ENCODE assay signal across 11 cellular contexts in the genomic region with DNA sequence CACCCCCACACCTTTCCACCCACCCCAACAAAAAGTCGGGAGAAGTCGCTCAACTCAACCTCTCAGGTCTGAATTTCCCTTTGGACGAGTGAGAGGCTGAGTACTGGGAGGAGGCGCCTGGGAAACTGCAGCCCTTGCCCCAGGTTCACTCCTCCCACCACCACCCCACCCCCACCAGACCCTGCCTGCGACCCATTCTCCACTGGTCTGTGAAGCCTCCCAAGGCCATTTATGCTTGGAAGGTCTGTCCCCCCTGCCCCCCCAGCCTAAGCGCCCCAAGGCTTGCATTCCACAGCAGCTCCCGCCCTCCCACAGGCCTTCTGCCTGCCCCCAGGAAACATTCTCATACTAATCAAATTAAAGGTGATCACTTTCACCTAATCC. TPM values are rescaled to one million over a fixed set of nuclear protein-coding genes. Genes with fewer than 3 reads are reported as not detected.
DNase-seq lines count a peak whose midpoint lies in the region; ATAC-seq lines count a peak whose summit lies in the region.
"Had no signal": no experiment of that assay in that cellular context is flagged by ENCODE, and none has a peak within 500 bp of the region (broad histone marks: within the 10 kb centered on the region; RNA-seq: fewer than 3 reads in every experiment).

No MANE protein-coding gene starts in this region.

- no peaks in the 10 kb centered on the region for H3K27me3 ChIP-seq in thymus (ENCODE audit: control insufficient read depth, insufficient read depth)
- H3K27me3 ChIP-seq: gastroesophageal sphincter had no signal

- POLR2A ChIA-PET in T-cell (lab: Charles Lee) = no interaction called here

- H3K36me3 ChIP-seq in thymus (ENCODE audit: control insufficient read depth, insufficient read depth) = peaks cover 4% of the 10 kb centered on the region
- H3K36me3 ChIP-seq: gastroesophageal sphincter had no signal

- intact Hi-C loops in activated naive CD4-positive, alpha-beta T cell treated with anti-CD3 and anti-CD28 coated beads for 36 hours (cut with micrococcal nuclease) = loop anchor here (5.0 to 10.0 kb wide), 3 partner anchors 252 to 1942 kb away; a partner anchor contains a TSS

- no peak overlapping the region for H3K27ac ChIP-seq in thymus (ENCODE audit: low read depth)

- H3K36me3 Mint-ChIP-seq in activated naive CD4-positive, alpha-beta T cell treated with anti-CD3 and anti-CD28 coated beads for 36 hours (ENCODE audit: low read depth) = peaks cover 3% of the 10 kb centered on the region
- H3K36me3 Mint-ChIP-seq in T-cell (peaks cover 5% of the 10 kb centered on the region), immature natural killer cell (peaks cover 3 to 9% (median 5%) of the 10 kb centered on the region in 3 donors)

- DNase-seq in activated naive CD4-positive, alpha-beta T cell treated with anti-CD3 and anti-CD28 coated beads for 36 hours = no peak
- DNase-seq in activated naive CD4-positive, alpha-beta T cell treated with Interleukin-2 at 50 U/mL for 16 hours = no peak
- no peak for DNase-seq in T-cell
- DNase-seq in immature natural killer cell = no peak
- DNase-seq in HuH-7 (ENCODE audit: low spot score) = no peak
- no peak for DNase-seq in GDM1 (lab: John Stamatoyannopoulos, UW)
- DNase-seq: NCI-H748 treated with DMSO at 0.1 percent for 48 hours had no signal

- H3K4me1 ChIP-seq in thymus (ENCODE audit: control insufficient read depth, insufficient read depth, low read length) = peaks cover 27% of the 10 kb centered on the region
- H3K4me1 ChIP-seq: gastroesophageal sphincter had no signal

- H3K9me3 Mint-ChIP-seq in activated naive CD4-positive, alpha-beta T cell treated with anti-CD3 and anti-CD28 coated beads for 36 hours = no peaks in the 10 kb centered on the region
- no peaks in the 10 kb centered on the region for H3K9me3 Mint-ChIP-seq in T-cell
- H3K9me3 Mint-ChIP-seq in immature natural killer cell = no peaks in the 10 kb centered on the region

- WGBS in thymus = 45% methylated on average over 7 of the region's 7 CpGs

- no peaks in the 10 kb centered on the region for H3K9me3 ChIP-seq in thymus (ENCODE audit: control insufficient read depth)
- H3K9me3 ChIP-seq: gastroesophageal sphincter had no signal

- peak overlapping the region; percentile 25 for H3K4me3 Mint-ChIP-seq in activated naive CD4-positive, alpha-beta T cell treated with anti-CD3 and anti-CD28 coated beads for 36 hours
- H3K4me3 Mint-ChIP-seq in T-cell (peak overlapping the region; percentile 82 to 90 (median 83)), immature natural killer cell (peak overlapping the region; percentile 89 to 97 (median 92))

- CTCF ChIA-PET in activated naive CD4-positive, alpha-beta T cell treated with anti-CD3 and anti-CD28 coated beads for 36 hours (lab: Charles Lee) = interaction anchor here (6.7 kb wide), 1 partner anchor 108 kb away, joined by 99 read pairs; no protein-coding TSS in a partner anchor
- CTCF ChIA-PET in T-cell (lab: Charles Lee) = interaction anchor here in 1 of 2 donors (2.5 kb wide), 1 partner anchor 39 kb away, joined by 22 read pairs; no protein-coding TSS in a partner anchor

- no peaks in the 10 kb centered on the region for H3K27me3 Mint-ChIP-seq in activated naive CD4-positive, alpha-beta T cell treated with anti-CD3 and anti-CD28 coated beads for 36 hours (ENCODE audit: low read depth)
- H3K27me3 Mint-ChIP-seq in T-cell = peaks cover 0 to 6% of the 10 kb centered on the region in 2 donors
- peaks cover 5 to 21% (median 13%) of the 10 kb centered on the region in 3 donors for H3K27me3 Mint-ChIP-seq in immature natural killer cell (ENCODE audit: low read depth in 3 of 3)

- H3K27ac Mint-ChIP-seq in activated naive CD4-positive, alpha-beta T cell treated with anti-CD3 and anti-CD28 coated beads for 36 hours = peak overlapping the region; percentile 89
- H3K27ac Mint-ChIP-seq in T-cell (peak overlapping the region; percentile 94 to 98), immature natural killer cell (peak overlapping the region; percentile 93 to 97 (median 95))

- peaks cover 69% of the 10 kb centered on the region for H3K4me1 Mint-ChIP-seq in activated naive CD4-positive, alpha-beta T cell treated with anti-CD3 and anti-CD28 coated beads for 36 hours (ENCODE audit: low read depth)
- H3K4me1 Mint-ChIP-seq in T-cell (peaks cover 59 to 79% (median 73%) of the 10 kb centered on the region in 3 donors), immature natural killer cell (peaks cover 83 to 88% of the 10 kb centered on the region in 2 donors)

- H3K4me3 ChIP-seq in thymus (ENCODE audit: low read length) = peak overlapping the region; percentile 39

- ATAC-seq in T-cell (replicated peaks in 1 of 4) = no peak
- ATAC-seq in GM21717 (IDR thresholded peaks at IDR 0.05; ENCODE audit: unreplicated experiment) = no peak
- ATAC-seq: HCT116 had no signal

RNA-seq across cellular contexts. Expression of a gene that starts 27.2 kb away (rescaled TPM):
- 10 to 100 TPM; 15.8 to 16.5 TPM for total RNA-seq in activated naive CD4-positive, alpha-beta T cell treated with anti-CD3 and anti-CD28 coated beads for 36 hours
- 10 to 100 TPM; 30.0 to 35.6 (median 30.6) TPM for total RNA-seq in T-cell
- 10 to 100 TPM; 12.3 to 44.9 (median 14.7) TPM for polyA plus RNA-seq in immature natural killer cell
- polyA plus RNA-seq in thymus = 7.2 TPM

Comparison
In these comparisons a context has a peak if more than half of its experiments do, and no peak if none do; other contexts are left out.
1. H3K4me3 Mint-ChIP-seq: peak in every context shown above with its lines; median percentile 92 in immature natural killer cell; 83 in T-cell; 25 in activated naive CD4-positive, alpha-beta T cell treated with anti-CD3 and anti-CD28 coated beads for 36 hours.